ENCODE assay signal across 24 cellular contexts in the genomic region with DNA sequence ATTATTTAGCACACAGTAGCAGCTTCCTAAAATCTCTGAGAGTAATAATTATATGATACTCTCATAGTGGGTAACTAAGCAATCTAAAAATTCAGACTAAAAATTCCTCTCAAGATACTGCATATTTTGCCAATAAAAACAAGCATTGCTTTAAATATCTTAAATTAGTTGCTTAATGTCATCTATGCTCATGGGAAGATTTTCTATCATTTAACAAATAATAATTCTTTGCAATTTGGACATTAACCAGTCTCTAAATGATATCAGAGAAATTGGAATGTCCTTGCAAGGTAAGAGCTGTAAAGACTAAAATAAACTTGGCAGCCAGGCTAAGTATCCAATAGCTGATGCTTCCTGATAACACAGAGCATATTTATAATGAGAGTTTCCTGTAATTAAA.
"Had no signal": no experiment of that assay in that cellular context is flagged by ENCODE, and none has a peak within 500 bp of the region (broad histone marks: within the 10 kb centered on the region; RNA-seq: fewer than 3 reads in every experiment).

No MANE protein-coding gene starts in this region.

- DNase-seq: colonic mucosa; cortex of kidney; dermis blood vessel endothelial cell; dorsolateral prefrontal cortex; effector CD4-positive, alpha-beta T cell; effector CD8-positive, alpha-beta T cell; effector memory CD4-positive, alpha-beta T cell; effector memory CD8-positive, alpha-beta T cell; endodermal cell; erythroblast; esophagus squamous epithelium; foreskin fibroblast; foreskin keratinocyte; foreskin melanocyte; gastrocnemius medialis; glutamatergic neuron; head of caudate nucleus; heart left ventricle; heart right ventricle had no signal

- H3K4me3 ChIP-seq: colonic mucosa, coronary artery, dorsolateral prefrontal cortex, esophagus muscularis mucosa, esophagus squamous epithelium, gastrocnemius medialis, gastroesophageal sphincter, heart left ventricle, heart right ventricle had no signal

- ATAC-seq: effector memory CD8-positive, alpha-beta T cell; esophagus mucosa; foreskin keratinocyte; gastrocnemius medialis; gastroesophageal sphincter; heart left ventricle; heart right ventricle had no signal

- H3K36me3 ChIP-seq: colonic mucosa, esophagus muscularis mucosa, esophagus squamous epithelium, gastrocnemius medialis, gastroesophageal sphincter, heart left ventricle, heart right ventricle had no signal

- H3K27ac ChIP-seq: colonic mucosa, coronary artery, dorsolateral prefrontal cortex, epithelial cell of prostate, esophagus muscularis mucosa, esophagus squamous epithelium, foreskin keratinocyte, gastrocnemius medialis, gastroesophageal sphincter, heart left ventricle, heart right ventricle had no signal

- H3K4me1 ChIP-seq: colonic mucosa, esophagus muscularis mucosa, esophagus squamous epithelium, foreskin keratinocyte, gastrocnemius medialis, gastroesophageal sphincter had no signal

- H3K9me3 ChIP-seq: colonic mucosa, esophagus muscularis mucosa, esophagus squamous epithelium, gastrocnemius medialis, gastroesophageal sphincter, heart left ventricle, heart right ventricle had no signal

- H3K27me3 ChIP-seq: colonic mucosa, gastrocnemius medialis, gastroesophageal sphincter had no signal
